In genomic region chr2:165410231-165410630, GRCh38 we compare ENCODE assay signal across 22 cellular contexts. TPM values are rescaled to one million over a fixed set of nuclear protein-coding genes. Genes with fewer than 3 reads are reported as not detected.
"Had no signal": no experiment of that assay in that cellular context is flagged by ENCODE, and none has a peak within 500 bp of the region (broad histone marks: within the 10 kb centered on the region; RNA-seq: fewer than 3 reads in every experiment).

No MANE protein-coding gene starts in this region.

- ATAC-seq: esophagus mucosa; foreskin keratinocyte; naive thymus-derived CD4-positive, alpha-beta T cell; sciatic nerve; stimulated activated memory B cell treated with anti-CD40 and anti-IgM and Interleukin-4, amounts not matched to agents 10 μg/mL and 1 μg/mL and 100 μg/mL, for 72 hours had no signal

- H3K4me1 ChIP-seq: foreskin keratinocyte, spleen, uterus had no signal

- H3K27me3 ChIP-seq: dorsolateral prefrontal cortex, foreskin keratinocyte, neutrophil, spleen, tibial artery, upper lobe of left lung, uterus had no signal

- H3K27ac ChIP-seq: dorsolateral prefrontal cortex, foreskin keratinocyte, neutrophil, spleen, tibial artery, upper lobe of left lung, uterus had no signal

- H3K36me3 ChIP-seq: neutrophil, spleen, tibial artery, upper lobe of left lung, uterus had no signal

- DNase-seq: cortex of kidney; dorsolateral prefrontal cortex; effector CD8-positive, alpha-beta T cell; foreskin keratinocyte; head of caudate nucleus; hippocampal formation; kidney glomerular epithelial cell; mammary epithelial cell; naive thymus-derived CD4-positive, alpha-beta T cell; posterior cingulate gyrus; spleen; stimulated activated CD4-positive, alpha-beta T cell treated with anti-CD3 and anti-CD28 coated beads, Interleukin-15, amount 100 ng/mL, for 24 hours; stimulated activated CD4-positive, alpha-beta T cell treated with anti-CD3 and anti-CD28 coated beads, Interleukin-1b, Interleukin-23, amount 100 ng/mL, for 48 hours; stimulated activated CD4-positive, alpha-beta T cell treated with anti-CD3 and anti-CD28 coated beads, Interleukin-4, amount 100 ng/mL, for 24 hours; tibial artery; upper lobe of left lung; uterus had no signal

- H3K9me3 ChIP-seq: neutrophil, spleen, tibial artery, upper lobe of left lung, uterus had no signal

- H3K4me3 ChIP-seq: dorsolateral prefrontal cortex, spleen, tibial artery, upper lobe of left lung, uterus had no signal

RNA-seq across cellular contexts. Expression of gene CSRNP3, which starts 59.3 kb away (rescaled TPM):
- total RNA-seq: naive thymus-derived CD4-positive, alpha-beta T cell; pulmonary artery endothelial cell had no signal
- polyA plus RNA-seq: naive thymus-derived CD4-positive, alpha-beta T cell had no signal
